Comparison of ENCODE assay signal across 1 cellular context in the genomic region with DNA sequence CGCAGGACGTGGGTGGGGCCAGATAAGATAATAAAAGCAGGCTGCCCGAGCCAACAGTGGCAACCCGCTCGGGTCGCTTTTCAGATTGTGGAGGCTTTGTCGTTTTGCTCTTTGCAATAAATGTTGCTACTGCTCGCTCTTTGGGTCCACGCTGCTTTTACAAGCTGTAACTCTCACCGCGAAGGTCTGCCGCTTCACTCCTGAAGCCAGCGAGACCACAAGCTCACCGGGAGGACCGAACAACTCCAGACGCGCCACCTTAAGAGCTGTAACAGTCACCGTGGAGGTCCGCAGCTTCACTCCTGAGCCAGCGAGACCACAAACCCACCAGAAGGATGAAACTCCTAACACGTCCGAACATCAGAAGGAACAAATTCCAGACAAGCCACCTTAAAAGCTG.
TF ChIP-seq lines count a peak whose summit lies in the region.

No MANE protein-coding gene starts in this region.

TF ChIP-seq in H1, 55 proteins besides CTCF, POLR2A, EP300 and RAD21:
- no peak for TF ChIP-seq CHD2 (IDR thresholded peaks at IDR 0.05; ENCODE audit: low read length)
- no peak for TF ChIP-seq RNF2 (IDR thresholded peaks at IDR 0.05; ENCODE audit: borderline replicate concordance, low read depth, low read length, missing control alignments, poor library complexity, severe bottlenecking)
- TF ChIP-seq SAP30 (IDR thresholded peaks at IDR 0.05; ENCODE audit: insufficient read depth, insufficient replicate concordance, low read length), result no peak
- no peak for TF ChIP-seq POLR2AphosphoS5 (IDR thresholded peaks at IDR 0.05; ENCODE audit: low read depth, low read length)
